In the genomic region with DNA sequence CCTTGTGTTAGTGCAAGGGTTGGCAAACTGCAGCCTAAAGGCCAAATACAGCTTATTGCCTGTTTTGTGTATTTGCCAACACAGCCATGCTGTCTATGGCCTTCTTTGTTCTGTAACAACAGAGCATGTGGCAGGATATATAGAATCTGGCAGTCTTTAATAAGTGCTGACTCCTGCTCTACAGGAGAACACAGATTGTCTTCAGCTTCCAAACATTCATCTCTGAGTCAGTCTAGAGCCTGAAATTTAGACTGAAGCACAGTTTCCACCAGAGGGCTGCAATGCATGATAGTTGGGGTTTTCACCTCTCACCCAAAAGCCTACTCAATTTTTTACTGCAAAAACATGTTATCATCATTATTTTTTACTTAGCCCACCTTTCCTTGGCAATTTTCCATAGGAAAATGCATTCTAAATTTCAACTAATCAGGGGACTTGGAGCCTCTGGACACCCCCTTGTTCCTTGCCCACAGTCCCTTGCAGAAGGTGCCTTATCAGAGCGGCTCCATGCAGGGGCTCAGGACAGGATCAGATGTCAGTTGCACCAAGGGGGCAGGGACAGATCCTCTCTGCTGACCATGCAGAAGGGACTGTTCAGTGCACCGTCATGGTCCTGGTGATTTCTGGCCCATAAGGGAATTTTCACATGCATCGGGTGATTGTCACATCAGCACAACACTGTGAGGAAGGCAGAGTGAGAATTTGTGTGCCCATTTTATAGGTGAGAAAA, we compare ENCODE assay signal across 18 cellular contexts. TPM values are rescaled to one million over a fixed set of nuclear protein-coding genes. Genes with fewer than 3 reads are reported as not detected.
"Had no signal": no experiment of that assay in that cellular context is flagged by ENCODE, and none has a peak within 500 bp of the region (broad histone marks: within the 10 kb centered on the region; RNA-seq: fewer than 3 reads in every experiment).

No MANE protein-coding gene starts in this region.

- H3K36me3 ChIP-seq: esophagus squamous epithelium, heart left ventricle, left lung, upper lobe of right lung had no signal

- DNase-seq: activated CD4-positive, alpha-beta T cell treated with anti-CD3 and anti-CD28 coated beads, Interleukin-2, amount 10 ng/mL, durations not matched to agents 24 days and 14 days; activated naive CD4-positive, alpha-beta T cell treated with anti-CD3 and anti-CD28 coated beads, Interleukin-2, amount 50 U/mL, for 16 hours; amniotic stem cell; body of pancreas; esophagus squamous epithelium; heart left ventricle; left lung; natural killer cell; nucleus accumbens; right cardiac atrium; T1000; upper lobe of right lung had no signal

- H3K27me3 ChIP-seq: body of pancreas, esophagus squamous epithelium, left lung, upper lobe of right lung had no signal

- H3K9me3 ChIP-seq: body of pancreas, esophagus squamous epithelium, left lung, upper lobe of right lung had no signal

- ATAC-seq: body of pancreas, heart left ventricle, left lung, right cardiac atrium had no signal

- H3K9me3 Mint-ChIP-seq: activated CD4-positive, alpha-beta T cell treated with anti-CD3 and anti-CD28 coated beads, Interleukin-2, amount 10 ng/mL, durations not matched to agents 24 days and 14 days; activated T-helper 2 cell treated with anti-CD3 and anti-CD28 coated beads, Interferon-gamma antibody, Interleukin-2, Interleukin-4, amounts not matched to agents 10 μg/mL and 5 μg/mL and 100 μg/mL, durations not matched to agents 14 hours and 24 hours and 36 hours; natural killer cell had no signal

- H3K36me3 Mint-ChIP-seq: natural killer cell had no signal

- H3K4me1 ChIP-seq: body of pancreas, esophagus squamous epithelium, heart left ventricle, left lung, upper lobe of right lung had no signal

- H3K27me3 Mint-ChIP-seq: progenitor cell of endocrine pancreas had no signal

- H3K27ac ChIP-seq: body of pancreas, esophagus squamous epithelium, heart left ventricle, left lung, upper lobe of right lung had no signal

- H3K4me2 ChIP-seq: smooth muscle cell had no signal

- H3K27ac Mint-ChIP-seq: activated CD4-positive, alpha-beta T cell treated with anti-CD3 and anti-CD28 coated beads, Interleukin-2, amount 10 ng/mL, durations not matched to agents 24 days and 14 days; activated T-helper 2 cell treated with anti-CD3 and anti-CD28 coated beads, Interferon-gamma antibody, Interleukin-2, Interleukin-4, amounts not matched to agents 10 μg/mL and 5 μg/mL and 100 μg/mL, durations not matched to agents 14 hours and 24 hours and 36 hours; memory B cell; natural killer cell; progenitor cell of endocrine pancreas had no signal

- H3K4me3 Mint-ChIP-seq: activated CD4-positive, alpha-beta T cell treated with anti-CD3 and anti-CD28 coated beads, Interleukin-2, amount 10 ng/mL, durations not matched to agents 24 days and 14 days; memory B cell; natural killer cell had no signal

- H3K4me3 ChIP-seq: body of pancreas, esophagus squamous epithelium, heart left ventricle, left lung, smooth muscle cell, upper lobe of right lung had no signal

RNA-seq across cellular contexts. Expression of a gene that starts 12.4 kb away (rescaled TPM):
- total RNA-seq: activated CD4-positive, alpha-beta T cell treated with anti-CD3 and anti-CD28 coated beads, Interleukin-2, amount 10 ng/mL, durations not matched to agents 24 days and 14 days; activated T-helper 2 cell treated with anti-CD3 and anti-CD28 coated beads, Interferon-gamma antibody, Interleukin-2, Interleukin-4, amounts not matched to agents 10 μg/mL and 5 μg/mL and 100 μg/mL, durations not matched to agents 14 hours and 24 hours and 36 hours; body of pancreas; frontal cortex; heart left ventricle; natural killer cell; progenitor cell of endocrine pancreas; right cardiac atrium; smooth muscle cell; upper lobe of right lung had no signal
- polyA plus RNA-seq: heart left ventricle, right cardiac atrium, smooth muscle cell had no signal

RNA-seq across cellular contexts. Expression of a gene that starts 54.4 kb away (rescaled TPM):
- total RNA-seq: activated CD4-positive, alpha-beta T cell treated with anti-CD3 and anti-CD28 coated beads, Interleukin-2, amount 10 ng/mL, durations not matched to agents 24 days and 14 days; activated T-helper 2 cell treated with anti-CD3 and anti-CD28 coated beads, Interferon-gamma antibody, Interleukin-2, Interleukin-4, amounts not matched to agents 10 μg/mL and 5 μg/mL and 100 μg/mL, durations not matched to agents 14 hours and 24 hours and 36 hours; body of pancreas; heart left ventricle; left lung; mucosa of gallbladder; natural killer cell; progenitor cell of endocrine pancreas; right cardiac atrium; upper lobe of right lung had no signal
- polyA plus RNA-seq: heart left ventricle, right cardiac atrium had no signal
